Comparison of ENCODE assay signal across 15 cellular contexts in the genomic region with DNA sequence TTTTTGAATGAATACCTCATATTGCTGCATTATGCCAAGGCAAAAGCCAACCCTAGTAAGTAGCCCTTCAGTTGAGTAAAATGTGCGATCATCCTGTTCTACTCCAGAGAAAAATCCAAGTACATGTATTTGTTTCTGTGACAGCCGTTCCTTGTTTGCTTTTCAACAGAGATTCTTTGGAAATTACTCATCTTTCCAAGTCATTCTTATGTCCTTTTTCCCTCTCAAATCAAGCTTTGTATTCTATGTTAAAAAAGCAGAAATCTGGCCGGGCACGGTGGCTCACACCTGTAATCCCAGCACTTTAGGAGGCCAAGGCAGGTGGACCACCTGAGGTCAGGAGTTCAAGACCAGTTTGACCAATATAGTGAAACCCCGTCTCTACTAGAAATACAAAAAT.
DNase-seq lines count a peak whose midpoint lies in the region; ATAC-seq, FAIRE-seq and TF ChIP-seq lines count a peak whose summit lies in the region.
"Had no signal": no experiment of that assay in that cellular context is flagged by ENCODE, and none has a peak within 500 bp of the region (broad histone marks: within the 10 kb centered on the region; RNA-seq: fewer than 3 reads in every experiment).

No MANE protein-coding gene starts in this region.

- no peak for TF ChIP-seq CTCF in progenitor cell of endocrine pancreas (IDR thresholded peaks at IDR 0.05; ENCODE audit: unreplicated experiment)
- no peak for TF ChIP-seq CTCF in upper lobe of right lung (IDR thresholded peaks at IDR 0.05)
- TF ChIP-seq CTCF in dorsolateral prefrontal cortex (IDR thresholded peaks at IDR 0.05 in 54 of 56, conservative IDR thresholded peaks at IDR 0.05 in 2 of 56; ENCODE audit: low read depth in 1 of 56, partially characterized antibody in 56 of 56), result no peak

- no peaks in the 10 kb centered on the region for H3K27me3 Mint-ChIP-seq in progenitor cell of endocrine pancreas
- H3K27me3 Mint-ChIP-seq: central memory CD8-positive, alpha-beta T cell had no signal

- H3K4me3 ChIP-seq in upper lobe of right lung, result no peak overlapping the region
- H3K4me3 ChIP-seq in dorsolateral prefrontal cortex, result peak overlapping the region in 4 of 59 donors; percentile 2 to 18 (median 10)
- H3K4me3 ChIP-seq: gastroesophageal sphincter had no signal

- H3K36me3 Mint-ChIP-seq in progenitor cell of endocrine pancreas (ENCODE audit: insufficient read depth), result peaks cover 1% of the 10 kb centered on the region

- intact Hi-C loops in upper lobe of right lung (cut with DNase I), result no loop called here
- intact Hi-C loops in dorsolateral prefrontal cortex (cut with DNase I), result no loop called here

- no peaks in the 10 kb centered on the region for H3K36me3 ChIP-seq in upper lobe of right lung
- H3K36me3 ChIP-seq: gastroesophageal sphincter had no signal

- ATAC-seq in HG03520 (IDR thresholded peaks at IDR 0.05; ENCODE audit: unreplicated experiment) (no peak), upper lobe of right lung (no peak)
- ATAC-seq: gastroesophageal sphincter, left colon had no signal

- peak; percentile 87 for FAIRE-seq in RCC 7860 (lab: Jason Lieb, UNC)
- FAIRE-seq: GM18507 had no signal

- no peak overlapping the region for H3K4me3 Mint-ChIP-seq in progenitor cell of endocrine pancreas (ENCODE audit: low read depth)
- H3K4me3 Mint-ChIP-seq: central memory CD8-positive, alpha-beta T cell had no signal

- DNase-seq in ELR (ENCODE audit: low read depth) (peak; percentile 89), RCC 7860 (ENCODE audit: low spot score) (peak; percentile 82), fibroblast of gingiva (ENCODE audit: low read depth) (peak; percentile 68), progenitor cell of endocrine pancreas (ENCODE audit: low spot score, unreplicated experiment) (no peak), upper lobe of right lung (no peak), dorsolateral prefrontal cortex (no peak)
- no peak for DNase-seq in stimulated activated naive CD4-positive, alpha-beta T cell (lab: John Stamatoyannopoulos, UW)
- DNase-seq: left colon; NCI-H1048; NCI-H69; stimulated activated CD4-positive, alpha-beta T cell treated with anti-CD3 and anti-CD28 coated beads, Interleukin-12 subunit alpha, Interleukin-12 subunit beta, amount 100 ng/mL, for 4 hours had no signal

- peak overlapping the region; percentile 17 for H3K27ac Mint-ChIP-seq in progenitor cell of endocrine pancreas

- H3K27me3 ChIP-seq in upper lobe of right lung (no peaks in the 10 kb centered on the region), dorsolateral prefrontal cortex (no peaks in the 10 kb centered on the region)
- H3K27me3 ChIP-seq: gastroesophageal sphincter had no signal

- no peaks in the 10 kb centered on the region for H3K9me3 ChIP-seq in upper lobe of right lung
- H3K9me3 ChIP-seq: gastroesophageal sphincter had no signal

- H3K4me1 ChIP-seq in upper lobe of right lung, result no peaks in the 10 kb centered on the region
- H3K4me1 ChIP-seq: gastroesophageal sphincter had no signal

- no peak overlapping the region for H3K27ac ChIP-seq in upper lobe of right lung
- peak overlapping the region in 1 of 59 donors; percentile 53 for H3K27ac ChIP-seq in dorsolateral prefrontal cortex
- H3K27ac ChIP-seq: gastroesophageal sphincter had no signal

- H3K4me1 Mint-ChIP-seq in progenitor cell of endocrine pancreas (ENCODE audit: low read depth), result peaks cover 44% of the 10 kb centered on the region
- H3K4me1 Mint-ChIP-seq: central memory CD8-positive, alpha-beta T cell had no signal

- H3K9me3 Mint-ChIP-seq in progenitor cell of endocrine pancreas (ENCODE audit: low read depth), result no peaks in the 10 kb centered on the region
- H3K9me3 Mint-ChIP-seq: central memory CD8-positive, alpha-beta T cell had no signal

Comparison
In these comparisons a context has a peak if more than half of its experiments do, and no peak if none do; other contexts are left out.
1. DNase-seq: peak in ELR (single experiment), RCC 7860 (single experiment) and fibroblast of gingiva (single experiment); none in progenitor cell of endocrine pancreas (single experiment), upper lobe of right lung (single experiment), stimulated activated naive CD4-positive, alpha-beta T cell (0 of 6) and dorsolateral prefrontal cortex (0 of 10).